ENCODE assay signal across 8 cellular contexts in the genomic region with DNA sequence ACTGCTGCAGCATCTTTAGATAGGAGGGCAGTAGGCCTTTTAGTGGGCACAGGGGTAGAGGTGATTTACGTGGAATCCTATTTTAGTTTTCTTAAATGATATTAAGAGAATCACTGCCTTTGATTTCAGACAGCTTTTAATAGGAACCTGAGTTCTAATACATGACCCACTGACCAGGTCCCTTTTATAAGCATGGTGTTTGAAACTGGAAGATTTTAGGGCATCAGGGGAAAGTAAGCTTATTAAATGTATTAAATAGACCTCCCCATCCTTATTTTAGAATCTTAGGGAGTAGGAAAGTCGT. TPM values are rescaled to one million over a fixed set of nuclear protein-coding genes. Genes with fewer than 3 reads are reported as not detected.
A peak's percentile ranks its signal among the peaks of the same experiment; 100 is the strongest.
DNase-seq lines count a peak whose midpoint lies in the region; ATAC-seq and TF ChIP-seq lines count a peak whose summit lies in the region.

No MANE protein-coding gene starts in this region.

- no peaks in the 10 kb centered on the region for H3K9me3 Mint-ChIP-seq in stimulated activated naive CD8-positive, alpha-beta T cell treated with anti-CD3 and anti-CD28 coated beads, Interleukin-15, Interleukin-2, amounts not matched to agents 100 ng/mL and 50 ng/mL, for 24 hours
- H3K9me3 Mint-ChIP-seq in chondrocyte (ENCODE audit: low read depth): no peaks in the 10 kb centered on the region

- H3K4me1 ChIP-seq in muscle layer of colon (ENCODE audit: insufficient read depth, low read length): peaks cover 30% of the 10 kb centered on the region

- peak overlapping the region; percentile 80 for H3K27ac ChIP-seq in muscle layer of colon (ENCODE audit: low read depth, low read length)

- intact Hi-C loops in posterior cingulate gyrus (cut with DNase I): no loop called here

- no peak for DNase-seq in stimulated activated naive CD8-positive, alpha-beta T cell treated with anti-CD3 and anti-CD28 coated beads, Interleukin-15, Interleukin-2, amounts not matched to agents 100 U/mL and 50 U/mL, for 24 hours
- DNase-seq in chondrocyte (ENCODE audit: low spot score) (no peak), posterior cingulate gyrus (no peak), amygdala (lab: John Stamatoyannopoulos, UW) (no peak)

- peak overlapping the region; percentile 92 for H3K27ac Mint-ChIP-seq in stimulated activated naive CD8-positive, alpha-beta T cell treated with anti-CD3 and anti-CD28 coated beads, Interleukin-15, Interleukin-2, amounts not matched to agents 100 ng/mL and 50 ng/mL, for 24 hours
- H3K27ac Mint-ChIP-seq in chondrocyte (ENCODE audit: unreplicated experiment): peak overlapping the region; percentile 98

- no peaks in the 10 kb centered on the region for H3K27me3 ChIP-seq in muscle layer of colon (ENCODE audit: control insufficient read depth in 1 of 2, insufficient read depth in 2 of 2, low read length in 2 of 2)

- peaks cover 39% of the 10 kb centered on the region for H3K36me3 Mint-ChIP-seq in stimulated activated naive CD8-positive, alpha-beta T cell treated with anti-CD3 and anti-CD28 coated beads, Interleukin-15, Interleukin-2, amounts not matched to agents 100 ng/mL and 50 ng/mL, for 24 hours (ENCODE audit: low read depth)
- H3K36me3 Mint-ChIP-seq in chondrocyte (ENCODE audit: low read depth): peaks cover 13% of the 10 kb centered on the region

- peak overlapping the region; percentile 97 for H3K4me3 Mint-ChIP-seq in stimulated activated naive CD8-positive, alpha-beta T cell treated with anti-CD3 and anti-CD28 coated beads, Interleukin-15, Interleukin-2, amounts not matched to agents 100 ng/mL and 50 ng/mL, for 24 hours
- H3K4me3 Mint-ChIP-seq in chondrocyte (ENCODE audit: unreplicated experiment): peak overlapping the region; percentile 99

- no peaks in the 10 kb centered on the region for H3K27me3 Mint-ChIP-seq in stimulated activated naive CD8-positive, alpha-beta T cell treated with anti-CD3 and anti-CD28 coated beads, Interleukin-15, Interleukin-2, amounts not matched to agents 100 ng/mL and 50 ng/mL, for 24 hours
- no peaks in the 10 kb centered on the region for H3K27me3 Mint-ChIP-seq in chondrocyte (ENCODE audit: low read depth)

- peaks cover 35% of the 10 kb centered on the region for H3K4me1 Mint-ChIP-seq in stimulated activated naive CD8-positive, alpha-beta T cell treated with anti-CD3 and anti-CD28 coated beads, Interleukin-15, Interleukin-2, amounts not matched to agents 100 ng/mL and 50 ng/mL, for 24 hours (ENCODE audit: low read depth)
- H3K4me1 Mint-ChIP-seq in chondrocyte (ENCODE audit: low read depth): peaks cover 30% of the 10 kb centered on the region

- peak overlapping the region; percentile 87 for H3K9ac ChIP-seq in muscle layer of colon (ENCODE audit: low read length)

- peak overlapping the region; percentile 73 to 99 for H3K4me3 ChIP-seq in muscle layer of colon (ENCODE audit: low read depth in 1 of 2, low read length in 2 of 2)

- ATAC-seq in stimulated activated naive CD8-positive, alpha-beta T cell treated with anti-CD3 and anti-CD28 coated beads, Interleukin-15, Interleukin-2, amounts not matched to agents 100 U/mL and 50 U/mL, for 24 hours: no peak
- no peak for ATAC-seq in GM21619 (IDR thresholded peaks at IDR 0.05; ENCODE audit: unreplicated experiment)
- ATAC-seq in GM18858 (IDR thresholded peaks at IDR 0.05; ENCODE audit: unreplicated experiment): no peak

- H3K36me3 ChIP-seq in muscle layer of colon (ENCODE audit: insufficient read depth, low read length): peaks cover 27% of the 10 kb centered on the region

- no peaks in the 10 kb centered on the region for H3K9me3 ChIP-seq in muscle layer of colon (ENCODE audit: low read length)

- no peak for TF ChIP-seq CTCF in chondrocyte (IDR thresholded peaks at IDR 0.05)

RNA-seq across cellular contexts. Expression of a gene that starts 2.0 kb away (rescaled TPM):
- total RNA-seq in chondrocyte: 86.8 to 103 TPM (median 96.2 TPM) in 3 replicates

RNA-seq across cellular contexts. Expression of a gene that starts 16.6 kb away (rescaled TPM):
- 70.2 to 78.3 TPM (median 70.6 TPM) in 3 replicates for total RNA-seq in chondrocyte

RNA-seq across cellular contexts. Expression of a gene that starts 23.4 kb away (rescaled TPM):
- 5.9 to 7.9 TPM (median 6.6 TPM) in 3 replicates for total RNA-seq in chondrocyte

RNA-seq across cellular contexts. Expression of a gene that starts 53.5 kb away (rescaled TPM):
- 3.6 to 5.5 TPM (median 3.9 TPM) in 3 replicates for total RNA-seq in chondrocyte
